9 cellular contexts compared by ENCODE assay signal in the genomic region with DNA sequence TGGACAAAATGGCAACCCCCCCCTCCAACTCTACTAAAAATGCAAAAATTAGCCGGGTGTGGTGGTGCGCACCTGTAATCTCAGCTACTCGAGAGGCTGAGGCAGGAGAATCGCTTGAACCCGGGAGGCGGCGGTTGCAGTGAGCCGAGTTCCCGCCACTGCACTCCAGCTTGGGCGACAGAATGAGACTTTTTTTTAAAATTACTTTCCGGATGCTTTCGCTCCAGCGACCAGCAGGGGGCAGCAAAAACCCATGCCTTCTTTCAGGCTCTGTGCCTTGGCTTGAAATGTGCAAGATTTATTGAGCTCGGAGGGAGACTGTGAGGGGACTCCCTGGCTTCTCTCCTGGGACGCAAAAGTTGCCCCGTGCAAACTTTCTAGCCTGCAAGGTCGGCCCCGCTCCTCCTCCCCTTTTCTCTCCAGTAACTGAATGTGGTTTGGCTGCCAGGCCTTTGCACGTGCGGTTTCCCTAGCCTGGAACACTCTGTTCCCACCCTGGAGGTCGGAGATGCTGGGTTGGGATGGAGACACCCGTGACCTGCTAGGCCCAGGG.
DNase-seq lines count a peak whose midpoint lies in the region; ATAC-seq, FAIRE-seq and TF ChIP-seq lines count a peak whose summit lies in the region.
"Had no signal": no experiment of that assay in that cellular context is flagged by ENCODE, and none has a peak within 500 bp of the region (broad histone marks: within the 10 kb centered on the region; RNA-seq: fewer than 3 reads in every experiment).

No MANE protein-coding gene starts in this region.

- H3K4me1 ChIP-seq in RWPE2 (ENCODE audit: insufficient read depth, poor library complexity, severe bottlenecking) = no peaks in the 10 kb centered on the region
- H3K4me1 ChIP-seq in trophoblast cell (ENCODE audit: control insufficient read depth in 1 of 2, insufficient read depth in 2 of 2, low read length in 2 of 2) = no peaks in the 10 kb centered on the region

- peaks cover 21% of the 10 kb centered on the region for H3K27me3 Mint-ChIP-seq in type B pancreatic cell

- H3K36me3 ChIP-seq in RWPE2 (ENCODE audit: low read depth) = no peaks in the 10 kb centered on the region
- no peaks in the 10 kb centered on the region for H3K36me3 ChIP-seq in trophoblast cell (ENCODE audit: control insufficient read depth in 1 of 2, insufficient read depth in 2 of 2, low read length in 2 of 2)

- TF ChIP-seq EP300 in Ishikawa (IDR thresholded peaks at IDR 0.05; ENCODE audit: borderline replicate concordance) = no peak

- no peak overlapping the region for H3K27ac Mint-ChIP-seq in type B pancreatic cell
- H3K27ac Mint-ChIP-seq: activated naive CD8-positive, alpha-beta T cell had no signal

- no peak overlapping the region for H3K18ac ChIP-seq in trophoblast cell (ENCODE audit: low read length)

- H3K9me3 ChIP-seq in RWPE2 (ENCODE audit: severe bottlenecking) = no peaks in the 10 kb centered on the region
- H3K9me3 ChIP-seq in trophoblast cell (ENCODE audit: insufficient read depth, low read depth, low read length) = peaks cover 7% of the 10 kb centered on the region

- no peaks in the 10 kb centered on the region for H3K36me3 Mint-ChIP-seq in type B pancreatic cell

- no peak overlapping the region for H3K9ac ChIP-seq in trophoblast cell (ENCODE audit: low read length)

- H3K14ac ChIP-seq in trophoblast cell (ENCODE audit: low read length) = no peak overlapping the region

- no peak overlapping the region for H4K8ac ChIP-seq in trophoblast cell (ENCODE audit: low read depth, low read length)

- no peak overlapping the region for H4K91ac ChIP-seq in trophoblast cell (ENCODE audit: low read depth, low read length)

- peak; percentile 91 for TF ChIP-seq RAD21 in Ishikawa (IDR thresholded peaks at IDR 0.05; ENCODE audit: low read depth)

- H2BK5ac ChIP-seq in trophoblast cell (ENCODE audit: low read depth, low read length, poor library complexity) = no peak overlapping the region

- H3K27me3 ChIP-seq in RWPE2 (ENCODE audit: insufficient read depth, poor library complexity, severe bottlenecking) (no peaks in the 10 kb centered on the region), trophoblast cell (ENCODE audit: insufficient read depth, low read length) (no peaks in the 10 kb centered on the region)

- no peak overlapping the region for H3K4ac ChIP-seq in trophoblast cell (ENCODE audit: low read depth, low read length)

- TF ChIP-seq CTCF in D721Med (IDR thresholded peaks at IDR 0.05; ENCODE audit: insufficient read depth, missing control alignments) = peak; percentile 94
- peak; percentile 87 for TF ChIP-seq CTCF in RWPE2 (IDR thresholded peaks at IDR 0.05; ENCODE audit: poor library complexity, severe bottlenecking)
- TF ChIP-seq CTCF in type B pancreatic cell (conservative IDR thresholded peaks at IDR 0.05) = peak; percentile 92

- no peaks in the 10 kb centered on the region for H3K9me3 Mint-ChIP-seq in type B pancreatic cell

- DNase-seq in D721Med (ENCODE audit: insufficient read length, low spot score) = no peak
- DNase-seq in RWPE2 (ENCODE audit: low spot score) = no peak
- DNase-seq in activated naive CD4-positive, alpha-beta T cell (lab: John Stamatoyannopoulos, UW) = peak; percentile 47 to 76 (median 73)
- peak; percentile 22 for DNase-seq in glomerular endothelial cell (ENCODE audit: extremely low read depth, low read depth, low spot score)
- DNase-seq in trophoblast cell = peak; percentile 60 to 93
- DNase-seq in type B pancreatic cell (ENCODE audit: extremely low spot score, unreplicated experiment) = peak; percentile 80

- no peak for FAIRE-seq in D721Med (lab: Jason Lieb, UNC)

- no peak overlapping the region for H3K4me2 ChIP-seq in trophoblast cell (ENCODE audit: low read length)

- H2AFZ ChIP-seq in trophoblast cell (ENCODE audit: insufficient read depth, low read length, poor library complexity) = no peak overlapping the region

- ATAC-seq in RWPE2 (ENCODE audit: low read depth) (0 out of 3 replicates have a peak, but pooled peaks have one; percentile 29), HG03025 (IDR thresholded peaks at IDR 0.05; ENCODE audit: low FRiP score, unreplicated experiment) (no peak)

- no peak overlapping the region for H3K4me3 Mint-ChIP-seq in type B pancreatic cell
- H3K4me3 Mint-ChIP-seq: activated naive CD8-positive, alpha-beta T cell had no signal

- H3K79me1 ChIP-seq in trophoblast cell (ENCODE audit: low read length) = no peaks in the 10 kb centered on the region

- no peak overlapping the region for H2AK5ac ChIP-seq in trophoblast cell (ENCODE audit: low read length)

- H2BK120ac ChIP-seq in trophoblast cell (ENCODE audit: insufficient read depth, low read length, poor library complexity) = no peak overlapping the region

- no peak overlapping the region for H4K12ac ChIP-seq in trophoblast cell (ENCODE audit: low read depth, low read length)

- H3K27ac ChIP-seq in RWPE2 (ENCODE audit: poor library complexity, severe bottlenecking) (no peak overlapping the region), trophoblast cell (ENCODE audit: low read depth, low read length) (no peak overlapping the region)

- no peak overlapping the region for H2BK12ac ChIP-seq in trophoblast cell (ENCODE audit: low read length)

- no CpG with 5 or more reads among the region's 22 CpGs for WGBS in trophoblast cell (ENCODE audit: extremely low coverage, insufficient coverage, insufficient read length)

- no peaks in the 10 kb centered on the region for H3K79me2 ChIP-seq in trophoblast cell (ENCODE audit: control insufficient read depth, insufficient read depth, low read length, poor library complexity)

- no peak overlapping the region for H3K23ac ChIP-seq in trophoblast cell (ENCODE audit: low read length)

- H3K4me3 ChIP-seq in RWPE2 (ENCODE audit: severe bottlenecking) (no peak overlapping the region), trophoblast cell (ENCODE audit: low read depth, low read length) (no peak overlapping the region)

- H3K4me1 Mint-ChIP-seq in type B pancreatic cell (ENCODE audit: unreplicated experiment) = no peaks in the 10 kb centered on the region

TF ChIP-seq in Ishikawa, 13 proteins besides CTCF, POLR2A, EP300 and RAD21:
- TF ChIP-seq TEAD4 (IDR thresholded peaks at IDR 0.05) (no peak), CREB1 (IDR thresholded peaks at IDR 0.05; ENCODE audit: low read depth) (no peak), EGR1 (IDR thresholded peaks at IDR 0.05) (no peak), FOXM1 (IDR thresholded peaks at IDR 0.05; ENCODE audit: borderline replicate concordance, low read depth) (no peak), ZBTB7A (IDR thresholded peaks at IDR 0.05; ENCODE audit: low read depth) (no peak), TCF12 (IDR thresholded peaks at IDR 0.05; ENCODE audit: low read depth) (no peak), YY1 (IDR thresholded peaks at IDR 0.05; ENCODE audit: low read depth) (no peak), NFIC (IDR thresholded peaks at IDR 0.05) (no peak), TAF1 (IDR thresholded peaks at IDR 0.05; ENCODE audit: low read depth) (no peak), CEBPB (IDR thresholded peaks at IDR 0.05) (no peak)
- TF ChIP-seq, protein P1, sequence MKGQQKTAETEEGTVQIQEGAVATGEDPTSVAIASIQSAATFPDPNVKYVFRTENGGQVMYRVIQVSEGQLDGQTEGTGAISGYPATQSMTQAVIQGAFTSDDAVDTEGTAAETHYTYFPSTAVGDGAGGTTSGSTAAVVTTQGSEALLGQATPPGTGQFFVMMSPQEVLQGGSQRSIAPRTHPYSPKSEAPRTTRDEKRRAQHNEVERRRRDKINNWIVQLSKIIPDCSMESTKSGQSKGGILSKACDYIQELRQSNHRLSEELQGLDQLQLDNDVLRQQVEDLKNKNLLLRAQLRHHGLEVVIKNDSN (IDR thresholded peaks at IDR 0.05) = no peak
- TF ChIP-seq, protein P2, sequence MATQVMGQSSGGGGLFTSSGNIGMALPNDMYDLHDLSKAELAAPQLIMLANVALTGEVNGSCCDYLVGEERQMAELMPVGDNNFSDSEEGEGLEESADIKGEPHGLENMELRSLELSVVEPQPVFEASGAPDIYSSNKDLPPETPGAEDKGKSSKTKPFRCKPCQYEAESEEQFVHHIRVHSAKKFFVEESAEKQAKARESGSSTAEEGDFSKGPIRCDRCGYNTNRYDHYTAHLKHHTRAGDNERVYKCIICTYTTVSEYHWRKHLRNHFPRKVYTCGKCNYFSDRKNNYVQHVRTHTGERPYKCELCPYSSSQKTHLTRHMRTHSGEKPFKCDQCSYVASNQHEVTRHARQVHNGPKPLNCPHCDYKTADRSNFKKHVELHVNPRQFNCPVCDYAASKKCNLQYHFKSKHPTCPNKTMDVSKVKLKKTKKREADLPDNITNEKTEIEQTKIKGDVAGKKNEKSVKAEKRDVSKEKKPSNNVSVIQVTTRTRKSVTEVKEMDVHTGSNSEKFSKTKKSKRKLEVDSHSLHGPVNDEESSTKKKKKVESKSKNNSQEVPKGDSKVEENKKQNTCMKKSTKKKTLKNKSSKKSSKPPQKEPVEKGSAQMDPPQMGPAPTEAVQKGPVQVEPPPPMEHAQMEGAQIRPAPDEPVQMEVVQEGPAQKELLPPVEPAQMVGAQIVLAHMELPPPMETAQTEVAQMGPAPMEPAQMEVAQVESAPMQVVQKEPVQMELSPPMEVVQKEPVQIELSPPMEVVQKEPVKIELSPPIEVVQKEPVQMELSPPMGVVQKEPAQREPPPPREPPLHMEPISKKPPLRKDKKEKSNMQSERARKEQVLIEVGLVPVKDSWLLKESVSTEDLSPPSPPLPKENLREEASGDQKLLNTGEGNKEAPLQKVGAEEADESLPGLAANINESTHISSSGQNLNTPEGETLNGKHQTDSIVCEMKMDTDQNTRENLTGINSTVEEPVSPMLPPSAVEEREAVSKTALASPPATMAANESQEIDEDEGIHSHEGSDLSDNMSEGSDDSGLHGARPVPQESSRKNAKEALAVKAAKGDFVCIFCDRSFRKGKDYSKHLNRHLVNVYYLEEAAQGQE (IDR thresholded peaks at IDR 0.05; ENCODE audit: low read depth) = no peak
- TF ChIP-seq, protein P3, sequence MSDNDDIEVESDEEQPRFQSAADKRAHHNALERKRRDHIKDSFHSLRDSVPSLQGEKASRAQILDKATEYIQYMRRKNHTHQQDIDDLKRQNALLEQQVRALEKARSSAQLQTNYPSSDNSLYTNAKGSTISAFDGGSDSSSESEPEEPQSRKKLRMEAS (IDR thresholded peaks at IDR 0.05) = no peak

Comparison
In these comparisons a context has a peak if more than half of its experiments do, and no peak if none do; other contexts are left out.
1. DNase-seq: peak in activated naive CD4-positive, alpha-beta T cell (4 of 4), glomerular endothelial cell (single experiment), trophoblast cell (2 of 2) and type B pancreatic cell (single experiment); none in D721Med (single experiment) and RWPE2 (single experiment).
2. Peak in every context shown above with its lines, with median percentiles within 50 percentile points of each other: CTCF ChIP-seq.